In the genomic region with DNA sequence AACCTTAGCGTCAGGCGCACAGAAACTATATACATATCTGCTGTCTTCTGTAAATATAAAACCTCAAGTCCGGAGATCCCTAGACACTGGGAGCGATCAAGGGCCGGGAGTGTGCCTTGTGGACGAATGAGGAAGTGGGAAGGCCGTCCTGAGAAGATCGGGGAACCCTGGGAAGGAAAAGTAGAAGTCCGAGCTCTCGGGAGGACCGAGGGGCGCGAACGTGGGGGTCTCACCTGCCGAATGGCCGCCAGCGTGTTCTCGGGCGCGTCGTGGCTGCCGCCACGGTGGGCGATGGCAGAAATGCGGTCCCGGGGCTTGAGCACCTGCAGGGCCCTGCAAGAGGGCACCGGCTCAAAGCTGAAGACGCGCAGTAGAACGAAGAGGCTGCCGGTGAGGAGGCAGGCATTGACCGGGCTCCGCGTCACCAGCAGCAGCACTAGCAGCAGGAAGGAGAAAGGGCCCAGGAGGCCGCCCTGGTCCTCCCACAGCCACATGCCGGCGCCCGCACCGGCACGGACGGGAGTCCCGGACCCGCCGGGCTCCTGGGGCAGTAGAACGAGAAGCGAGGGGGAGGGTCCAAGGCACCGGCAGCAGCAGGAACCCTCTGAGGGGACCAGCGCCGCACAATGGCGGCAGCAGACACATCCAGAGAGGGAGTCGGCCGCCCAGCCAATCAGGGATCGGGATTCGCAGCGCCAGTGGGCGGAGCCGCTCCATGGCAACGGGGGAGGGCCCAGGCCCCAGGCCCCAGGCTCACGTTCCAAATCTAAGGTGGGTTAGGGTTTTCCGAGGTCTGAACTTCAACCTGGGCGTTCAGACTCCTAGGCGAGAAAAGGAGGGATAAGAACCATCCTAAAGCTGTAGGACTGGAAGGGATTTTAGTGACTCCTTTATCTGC, we compare ENCODE assay signal across 8 cellular contexts.
DNase-seq lines count a peak whose midpoint lies in the region; TF ChIP-seq lines count a peak whose summit lies in the region.

A gene with protein sequence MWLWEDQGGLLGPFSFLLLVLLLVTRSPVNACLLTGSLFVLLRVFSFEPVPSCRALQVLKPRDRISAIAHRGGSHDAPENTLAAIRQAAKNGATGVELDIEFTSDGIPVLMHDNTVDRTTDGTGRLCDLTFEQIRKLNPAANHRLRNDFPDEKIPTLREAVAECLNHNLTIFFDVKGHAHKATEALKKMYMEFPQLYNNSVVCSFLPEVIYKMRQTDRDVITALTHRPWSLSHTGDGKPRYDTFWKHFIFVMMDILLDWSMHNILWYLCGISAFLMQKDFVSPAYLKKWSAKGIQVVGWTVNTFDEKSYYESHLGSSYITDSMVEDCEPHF (minus strand): TSS at position 628 of the 898 bp plus-strand sequence. CDS start 134 bp downstream, at position 494.

- TF ChIP-seq CTCF in LNCAP (IDR thresholded peaks at IDR 0.05) (peak; percentile 49), fibroblast of pulmonary artery (IDR thresholded peaks at IDR 0.05; ENCODE audit: low read length, missing control alignments) (peak; percentile 40), nephron (IDR thresholded peaks at IDR 0.05; ENCODE audit: unreplicated experiment in 3 of 3) (peak; percentile 15 to 41 (median 20))

- peak within 1 kb of the TSS; percentile 89 for H3K4me3 ChIP-seq in fibroblast of pulmonary artery (replicated peaks; ENCODE audit: low read depth, low read length)

- DNase-seq in ELF-1 (ENCODE audit: low read depth, low spot score) (peak; percentile 98), GOT3 (lab: John Stamatoyannopoulos, UW) (peak; percentile 66), RPMI8226 (peak; percentile 97), fibroblast of pulmonary artery (ENCODE audit: low read depth) (peak; percentile 88)
- peak; percentile 92 for DNase-seq in activated T-helper 9 cell treated with anti-CD3 and anti-CD28 coated beads, Interleukin-2, amount 50 U/mL, for 16 hours (ENCODE audit: low read depth)

- H3K9me3 Mint-ChIP-seq in nephron: no peaks in the 10 kb centered on the region
- no peaks in the 10 kb centered on the region for H3K9me3 Mint-ChIP-seq in stimulated activated naive CD8-positive, alpha-beta T cell treated with anti-CD3 and anti-CD28 coated beads, Interleukin-15, Interleukin-2, amounts not matched to agents 100 ng/mL and 50 ng/mL, for 24 hours

- H3K4me3 Mint-ChIP-seq in nephron: peak within 1 kb of the TSS; percentile 90 to 94 (median 92)
- H3K4me3 Mint-ChIP-seq in stimulated activated naive CD8-positive, alpha-beta T cell treated with anti-CD3 and anti-CD28 coated beads, Interleukin-15, Interleukin-2, amounts not matched to agents 100 ng/mL and 50 ng/mL, for 24 hours: peak within 1 kb of the TSS; percentile 91

- peaks cover 9% of the 10 kb centered on the region for H3K36me3 Mint-ChIP-seq in nephron (ENCODE audit: low read depth)
- peaks cover 25% of the 10 kb centered on the region for H3K36me3 Mint-ChIP-seq in stimulated activated naive CD8-positive, alpha-beta T cell treated with anti-CD3 and anti-CD28 coated beads, Interleukin-15, Interleukin-2, amounts not matched to agents 100 ng/mL and 50 ng/mL, for 24 hours (ENCODE audit: low read depth)

- H3K4me1 Mint-ChIP-seq in nephron: peaks cover 45% of the 10 kb centered on the region
- H3K4me1 Mint-ChIP-seq in stimulated activated naive CD8-positive, alpha-beta T cell treated with anti-CD3 and anti-CD28 coated beads, Interleukin-15, Interleukin-2, amounts not matched to agents 100 ng/mL and 50 ng/mL, for 24 hours (ENCODE audit: low read depth): peaks cover 62% of the 10 kb centered on the region

- H3K27me3 Mint-ChIP-seq in nephron (ENCODE audit: low read depth): no peaks in the 10 kb centered on the region
- no peaks in the 10 kb centered on the region for H3K27me3 Mint-ChIP-seq in stimulated activated naive CD8-positive, alpha-beta T cell treated with anti-CD3 and anti-CD28 coated beads, Interleukin-15, Interleukin-2, amounts not matched to agents 100 ng/mL and 50 ng/mL, for 24 hours

- peak within 1 kb of the TSS; percentile 69 to 92 (median 84) for H3K27ac Mint-ChIP-seq in nephron
- peak within 1 kb of the TSS; percentile 86 for H3K27ac Mint-ChIP-seq in stimulated activated naive CD8-positive, alpha-beta T cell treated with anti-CD3 and anti-CD28 coated beads, Interleukin-15, Interleukin-2, amounts not matched to agents 100 ng/mL and 50 ng/mL, for 24 hours

Comparison
In these comparisons a context has a peak if more than half of its experiments do, and no peak if none do; other contexts are left out.
1. Peak in every context shown above with its lines: DNase-seq and H3K4me3 ChIP-seq.